ENCODE assay signal across 12 cellular contexts in the genomic region with DNA sequence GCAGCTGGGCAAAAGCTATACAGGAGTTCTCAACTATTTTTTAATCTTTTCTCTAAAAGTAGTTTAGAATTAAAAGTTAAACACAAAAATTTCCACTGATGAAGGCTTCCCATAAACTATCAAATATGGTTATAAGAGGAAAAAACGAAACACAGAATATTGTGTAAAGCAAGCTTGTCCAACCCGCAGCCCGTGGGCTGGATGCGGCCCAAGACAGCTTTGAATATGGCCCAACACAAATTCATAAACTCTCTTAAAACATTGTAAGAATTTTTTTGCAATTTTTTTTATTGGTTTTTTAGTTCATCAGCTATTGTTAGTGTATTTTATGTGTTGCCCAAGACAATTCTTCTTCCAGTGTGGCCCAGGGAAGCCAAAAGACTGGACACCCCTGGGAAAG. TPM values are rescaled to one million over a fixed set of nuclear protein-coding genes. Genes with fewer than 3 reads are reported as not detected.
DNase-seq lines count a peak whose midpoint lies in the region; ATAC-seq and TF ChIP-seq lines count a peak whose summit lies in the region.
"Not testable (repeated sequence)": the region's sequence is repeated elsewhere in the genome, so short reads cannot be mapped to it uniquely, and the experiment has no call there.
"Had no signal": no experiment of that assay in that cellular context is flagged by ENCODE, and none has a peak within 500 bp of the region (broad histone marks: within the 10 kb centered on the region; RNA-seq: fewer than 3 reads in every experiment).

No MANE protein-coding gene starts in this region.

- 83% methylated on average over 4 of the region's 4 CpGs for WGBS in esophagus muscularis mucosa
- 89 to 95% methylated on average over 4 of the region's 4 CpGs for WGBS in sigmoid colon, 2 donors

- TF ChIP-seq EP300 in esophagus muscularis mucosa (IDR thresholded peaks at IDR 0.05); sigmoid colon (IDR thresholded peaks at IDR 0.05): not testable (repeated sequence)

- not testable (repeated sequence) for H3K36me3 ChIP-seq in esophagus muscularis mucosa, sigmoid colon

- peak; percentile 0 for DNase-seq in astrocyte of the cerebellum (ENCODE audit: low read depth)
- DNase-seq in esophagus muscularis mucosa (ENCODE audit: extremely low spot score) = peak; percentile 62
- peak; percentile 52 for DNase-seq in Right ventricle myocardium superior
- peak; percentile 0 for DNase-seq in left kidney (ENCODE audit: low read depth, low spot score)
- DNase-seq in pons (ENCODE audit: low spot score) = peak; percentile 0
- DNase-seq in sigmoid colon = peak; percentile 77
- peak; percentile 69 for DNase-seq in ureter (ENCODE audit: low spot score)

- not testable (repeated sequence) for H3K4me1 ChIP-seq in esophagus muscularis mucosa, sigmoid colon

- not testable (repeated sequence) for TF ChIP-seq POLR2A in esophagus muscularis mucosa (IDR thresholded peaks at IDR 0.05; ENCODE audit: low read depth); sigmoid colon (IDR thresholded peaks at IDR 0.05)

- in situ Hi-C loops in astrocyte of the cerebellum (cut with HindIII; ENCODE audit: low sequenced_read_pairs) = not testable (repeated sequence)

- not testable (repeated sequence) for TF ChIP-seq CTCF in astrocyte of the cerebellum (IDR thresholded peaks at IDR 0.05; ENCODE audit: low read depth, low read length, missing control alignments); esophagus muscularis mucosa (IDR thresholded peaks at IDR 0.05); sigmoid colon (IDR thresholded peaks at IDR 0.05)

- not testable (repeated sequence) for H3K9me3 ChIP-seq in esophagus muscularis mucosa, sigmoid colon

- not testable (repeated sequence) for ATAC-seq in Right ventricle myocardium superior (ENCODE audit: poor library complexity)

- intact Hi-C loops in esophagus muscularis mucosa (cut with DNase I); Right ventricle myocardium superior (cut with DNase I); sigmoid colon (cut with DNase I): not testable (repeated sequence)

- H3K4me3 ChIP-seq in astrocyte of the cerebellum (ENCODE audit: low read depth, low read length); esophagus muscularis mucosa; sigmoid colon: not testable (repeated sequence)

- H3K27me3 ChIP-seq in esophagus muscularis mucosa, sigmoid colon: not testable (repeated sequence)

- H3K27ac ChIP-seq in esophagus muscularis mucosa (replicated peaks in 1 of 4); sigmoid colon: not testable (repeated sequence)

RNA-seq across cellular contexts. Expression of a gene that starts 23.4 kb away (rescaled TPM):
- total RNA-seq in esophagus muscularis mucosa (under 1 TPM in 1 of 4 donors, not detected in 3; 0.26 TPM), Right ventricle myocardium superior (0.70 TPM), sigmoid colon (1 to 10 TPM in 1 of 4 donors, under 1 TPM in 2, not detected in 1; 0.36 to 1.1 (median 0.99) TPM), ureter (1.9 TPM)
- polyA plus RNA-seq in sigmoid colon = 1 to 10 TPM in 1 of 3 donors, under 1 TPM in 1, not detected in 1; 0.25 to 1.2 TPM
- total RNA-seq: G401, GM12878, H4 had no signal
- polyA plus RNA-seq: AG04450; CD4-positive, alpha-beta memory T cell had no signal

RNA-seq across cellular contexts. Expression of a gene that starts 28.9 kb away (rescaled TPM):
- total RNA-seq in esophagus muscularis mucosa (under 1 TPM in 2 of 4 donors, not detected in 2; 0.33 to 0.39 TPM), Right ventricle myocardium superior (1.5 TPM), sigmoid colon (1 to 10 TPM in 1 of 4 donors, not detected in 3; 1.4 TPM), ureter (4.5 TPM)
- under 1 TPM in 1 of 3 donors, not detected in 2; 0.36 TPM for polyA plus RNA-seq in sigmoid colon
- total RNA-seq: G401 had no signal
- polyA plus RNA-seq: AG04450; CD4-positive, alpha-beta memory T cell had no signal

Comparison
In these comparisons a context has a peak if more than half of its experiments do, and no peak if none do; other contexts are left out.
1. DNase-seq: peak in every context shown above with its lines; median percentile 77 in sigmoid colon; 69 in ureter; 62 in esophagus muscularis mucosa; 52 in Right ventricle myocardium superior; 0 in astrocyte of the cerebellum; 0 in left kidney; 0 in pons.